8 cellular contexts compared by ENCODE assay signal in genomic region chr12:46266869-46267617, GRCh38. TPM values are rescaled to one million over a fixed set of nuclear protein-coding genes. Genes with fewer than 3 reads are reported as not detected.
DNase-seq lines count a peak whose midpoint lies in the region; ATAC-seq and TF ChIP-seq lines count a peak whose summit lies in the region.

No MANE protein-coding gene starts in this region.

- peak overlapping the region; percentile 85 for H3K27ac ChIP-seq in HL-60 (replicated peaks)
- H3K27ac ChIP-seq in adrenal gland, result peak overlapping the region in 3 of 5 donors; percentile 1 to 62 (median 50)
- peak overlapping the region; percentile 60 for H3K27ac ChIP-seq in right cardiac atrium (ENCODE audit: low read length)
- H3K27ac ChIP-seq in uterus, result peak overlapping the region; percentile 85 to 89

- H3K27me3 ChIP-seq in BJ (ENCODE audit: control insufficient read depth, insufficient read depth, low read length), result no peaks in the 10 kb centered on the region
- H3K27me3 ChIP-seq in HL-60 (ENCODE audit: insufficient read depth, poor library complexity, severe bottlenecking), result no peaks in the 10 kb centered on the region
- peaks cover 5% of the 10 kb centered on the region for H3K27me3 ChIP-seq in adrenal gland
- H3K27me3 ChIP-seq in right cardiac atrium (ENCODE audit: control insufficient read depth, insufficient read depth), result no peaks in the 10 kb centered on the region
- H3K27me3 ChIP-seq in uterus, result no peaks in the 10 kb centered on the region

- H3K36me3 ChIP-seq in BJ (ENCODE audit: control insufficient read depth, insufficient read depth, low read length) (no peaks in the 10 kb centered on the region), adrenal gland (replicated peaks in 1 of 2) (no peaks in the 10 kb centered on the region), uterus (no peaks in the 10 kb centered on the region)

- 10 to 14% (median 10%) methylated on average over 21 to 34 of the region's 34 CpGs for WGBS in adrenal gland, 4 donors
- WGBS in right cardiac atrium, result 8% methylated on average over 34 of the region's 34 CpGs

- DNase-seq in BJ (ENCODE audit: low read depth) (no peak), HL-60 (ENCODE audit: low read depth in 1 of 2, low spot score in 1 of 2) (peak in 1 of 2 experiments; percentile 52), SK-N-DZ (ENCODE audit: low spot score) (peak; percentile 58), adrenal gland (peak; percentile 33 to 79 (median 49)), right cardiac atrium (peak; percentile 49 to 78 (median 70)), pulmonary artery endothelial cell (ENCODE audit: low read depth, low spot score) (peak; percentile 32), uterus (peak; percentile 46 to 51)

- intact Hi-C loops in adrenal gland (cut with DNase I) (no loop called here), right cardiac atrium (cut with DNase I) (no loop called here), uterus (cut with DNase I; ENCODE audit: low total_unique reads) (no loop called here)

- ATAC-seq in right cardiac atrium (peak; percentile 40 to 57), HG03097 (IDR thresholded peaks at IDR 0.05; ENCODE audit: low FRiP score, unreplicated experiment) (no peak)

- CTCF ChIA-PET in BJ (lab: Yijun Ruan, JAX), result interaction anchor here (1.4 kb wide), 1 partner anchor 47 kb away, joined by 3 read pairs; no protein-coding TSS in a partner anchor

- H3K4me1 ChIP-seq in adrenal gland (replicated peaks in 1 of 2), result peaks cover 19 to 20% of the 10 kb centered on the region in 2 donors
- no peaks in the 10 kb centered on the region for H3K4me1 ChIP-seq in right cardiac atrium (ENCODE audit: control insufficient read depth, insufficient read depth, low read length)
- H3K4me1 ChIP-seq in uterus, result no peaks in the 10 kb centered on the region

- peak in 1 of 2 donors; percentile 30 for TF ChIP-seq POLR2A in adrenal gland (IDR thresholded peaks at IDR 0.05)
- no peak for TF ChIP-seq POLR2A in uterus (IDR thresholded peaks at IDR 0.05)

- TF ChIP-seq CTCF in BJ (IDR thresholded peaks at IDR 0.05; ENCODE audit: insufficient read depth, low read depth, low read length) (no peak), HL-60 (IDR thresholded peaks at IDR 0.05; ENCODE audit: insufficient read depth, low read length) (no peak), adrenal gland (IDR thresholded peaks at IDR 0.05) (no peak), uterus (IDR thresholded peaks at IDR 0.05) (peak in 1 of 4 experiments; percentile 5)

- H3K4me3 ChIP-seq in BJ (ENCODE audit: low read depth, low read length) (peak overlapping the region; percentile 77), HL-60 (replicated peaks; ENCODE audit: insufficient read depth, low read length) (peak overlapping the region; percentile 85), adrenal gland (peak overlapping the region in 2 of 4 donors; percentile 28 to 61), right cardiac atrium (ENCODE audit: low read length) (peak overlapping the region; percentile 64), uterus (peak overlapping the region; percentile 61 to 77)

- POLR2A ChIA-PET in BJ (lab: Charles Lee), result interaction anchor here (0.6 kb wide), 2 partner anchors 80 to 136 kb away, joined by 4 read pairs; no protein-coding TSS in a partner anchor

- H3K9me3 ChIP-seq in adrenal gland (replicated peaks in 1 of 3), result no peaks in the 10 kb centered on the region
- H3K9me3 ChIP-seq in right cardiac atrium (ENCODE audit: control insufficient read depth, low read length), result no peaks in the 10 kb centered on the region
- no peaks in the 10 kb centered on the region for H3K9me3 ChIP-seq in uterus

RNA-seq across cellular contexts. Expression of gene SLC38A1, which starts 1.8 kb away (rescaled TPM):
- polyA plus RNA-seq in BJ (2011; rRNA removed) (76.8 and 139 TPM in 2 replicates), adrenal gland (10 to 100 TPM in 1 of 3 donors, 1 to 10 TPM in 2; 2.4 to 14.8 (median 2.9) TPM), right cardiac atrium (20.8 TPM)
- 114 and 123 TPM in 2 replicates for polyA minus RNA-seq in BJ (2011; rRNA and poly(A)+ RNA removed)
- polyA plus RNA-seq in SK-N-DZ (2014; cell fraction: cytosol; rRNA removed), result 76.3 and 94.1 TPM in 2 replicates
- polyA plus RNA-seq in SK-N-DZ (2014; cell fraction: nucleus; rRNA removed), result 88.1 and 118 TPM in 2 replicates
- total RNA-seq in adrenal gland (10 to 100 TPM in 2 of 8 donors, 1 to 10 TPM in 6; 4.5 to 14.7 (median 6.7) TPM), right cardiac atrium (10 to 100 TPM; 53.5 to 82.4 (median 65.7) TPM), pulmonary artery endothelial cell (66.2 and 86.2 TPM in 2 replicates), uterus (10 to 100 TPM; 27.1 to 93.6 (median 64.1) TPM)
